Comparison of ENCODE assay signal across 8 cellular contexts in the genomic region with DNA sequence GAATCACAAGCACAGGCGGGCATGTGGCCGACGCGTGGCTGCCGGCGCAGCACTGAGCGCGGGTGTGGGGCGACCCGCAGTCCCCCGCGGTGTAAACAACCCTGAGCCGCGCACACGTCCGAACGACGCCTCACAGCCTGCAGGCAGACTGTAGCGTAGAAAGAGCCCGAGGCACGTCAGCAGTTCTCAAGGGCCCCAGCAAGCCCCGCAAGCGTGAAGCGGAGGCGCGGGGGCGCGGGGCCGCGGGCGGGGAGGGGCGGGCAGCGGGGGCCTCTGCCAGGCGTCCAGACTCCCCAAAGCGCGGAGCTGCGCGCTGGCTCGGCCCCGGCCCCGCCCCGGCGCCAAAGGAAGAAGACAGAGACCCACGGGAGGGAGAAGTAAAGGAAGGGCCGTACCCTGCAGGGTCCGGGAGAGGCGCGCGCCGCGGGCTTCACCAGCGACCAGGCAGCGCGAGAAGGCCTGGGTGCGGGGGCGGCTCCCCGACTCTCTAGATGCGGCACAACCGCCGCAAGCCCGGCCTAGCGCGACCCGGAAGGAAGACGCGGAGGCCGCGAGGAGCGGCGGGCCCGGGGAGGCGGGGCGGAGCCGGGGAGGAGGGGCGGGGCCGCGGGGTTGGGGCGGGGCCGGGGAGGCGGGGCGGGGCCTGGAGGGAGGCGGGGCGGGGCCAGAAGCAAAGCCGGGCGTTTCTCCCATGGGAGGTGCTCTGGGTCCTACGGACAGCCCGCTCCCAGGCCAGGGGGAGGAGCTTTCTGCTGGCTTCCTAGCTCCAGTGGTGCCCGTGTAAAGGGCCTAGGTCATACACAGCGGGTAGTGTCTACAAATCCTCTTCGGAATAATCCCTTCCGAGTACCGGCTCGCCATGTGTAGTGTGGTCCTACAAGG. TPM values are rescaled to one million over a fixed set of nuclear protein-coding genes. Genes with fewer than 3 reads are reported as not detected.
DNase-seq lines count a peak whose midpoint lies in the region; ATAC-seq and TF ChIP-seq lines count a peak whose summit lies in the region.

Gene FBXL4, minus strand, starts transcription at position 536 of the 882 bp plus-strand sequence. CDS start 20,958 bp downstream, outside the sequence.

- H3K27ac Mint-ChIP-seq in activated naive CD8-positive, alpha-beta T cell treated with anti-CD3 and anti-CD28 coated beads, Interleukin-2, amount 10 ng/mL, durations not matched to agents 7 days and 5 days = peak within 1 kb of the TSS; percentile 91

- H3K79me2 ChIP-seq in parathyroid adenoma = peaks cover 6% of the 10 kb centered on the region

- peak; percentile 87 for ATAC-seq in activated naive CD8-positive, alpha-beta T cell treated with anti-CD3 and anti-CD28 coated beads, Interleukin-2, amount 10 ng/mL, durations not matched to agents 7 days and 5 days (ENCODE audit: low read depth)

- no peaks in the 10 kb centered on the region for H3K36me3 ChIP-seq in cardiac muscle cell
- H3K36me3 ChIP-seq in parathyroid adenoma (ENCODE audit: control insufficient read depth, insufficient read depth, low read length) = no peaks in the 10 kb centered on the region
- no peaks in the 10 kb centered on the region for H3K36me3 ChIP-seq in tibial nerve

- H3K27me3 Mint-ChIP-seq in activated naive CD8-positive, alpha-beta T cell treated with anti-CD3 and anti-CD28 coated beads, Interleukin-2, amount 10 ng/mL, durations not matched to agents 7 days and 5 days = peaks cover 24% of the 10 kb centered on the region

- WGBS in tibial nerve, 2 donors = 3 to 7% methylated on average over 12 to 51 of the region's 93 CpGs

- DNase-seq in GM10266 (ENCODE audit: extremely low spot score) (peak; percentile 92), HEK293T (ENCODE audit: extremely low spot score) (peak; percentile 94), MV-4-11 (lab: John Stamatoyannopoulos, UW) (peak; percentile 82), SW 1271 (lab: John Stamatoyannopoulos, UW) (peak; percentile 47 to 80), cardiac muscle cell (ENCODE audit: low read depth in 1 of 2, low spot score in 1 of 2) (peak; percentile 89 to 90), tibial nerve (ENCODE audit: low spot score in 2 of 2) (peak; percentile 52)
- peak; percentile 84 for DNase-seq in activated naive CD8-positive, alpha-beta T cell treated with anti-CD3 and anti-CD28 coated beads, Interleukin-2, amount 10 ng/mL, durations not matched to agents 7 days and 5 days

- peaks cover 21% of the 10 kb centered on the region for H3K4me1 Mint-ChIP-seq in activated naive CD8-positive, alpha-beta T cell treated with anti-CD3 and anti-CD28 coated beads, Interleukin-2, amount 10 ng/mL, durations not matched to agents 7 days and 5 days

- peak in 1 of 2 donors; percentile 91 for TF ChIP-seq EP300 in tibial nerve (IDR thresholded peaks at IDR 0.05)

- H3K27ac ChIP-seq in cardiac muscle cell (peak within 1 kb of the TSS; percentile 82), parathyroid adenoma (peak within 1 kb of the TSS; percentile 60), tibial nerve (peak within 1 kb of the TSS; percentile 86 to 95 (median 94))

- H3K4me3 ChIP-seq in cardiac muscle cell (peak within 1 kb of the TSS; percentile 96), parathyroid adenoma (ENCODE audit: low read depth, low read length) (peak within 1 kb of the TSS; percentile 61), tibial nerve (peak within 1 kb of the TSS; percentile 79 to 91 (median 82))

- H3K4me3 Mint-ChIP-seq in activated naive CD8-positive, alpha-beta T cell treated with anti-CD3 and anti-CD28 coated beads, Interleukin-2, amount 10 ng/mL, durations not matched to agents 7 days and 5 days = peak within 1 kb of the TSS; percentile 91

- peak; percentile 38 to 76 for TF ChIP-seq POLR2A in tibial nerve (IDR thresholded peaks at IDR 0.05)

- no peaks in the 10 kb centered on the region for H3K27me3 ChIP-seq in cardiac muscle cell
- H3K27me3 ChIP-seq in parathyroid adenoma (ENCODE audit: control insufficient read depth, insufficient read depth, low read length) = no peaks in the 10 kb centered on the region
- H3K27me3 ChIP-seq in tibial nerve = no peaks in the 10 kb centered on the region

- no peak within 1 kb of the TSS for H3K9ac ChIP-seq in parathyroid adenoma

- peaks cover under 1% of the 10 kb centered on the region for H3K9me3 Mint-ChIP-seq in activated naive CD8-positive, alpha-beta T cell treated with anti-CD3 and anti-CD28 coated beads, Interleukin-2, amount 10 ng/mL, durations not matched to agents 7 days and 5 days

- H3K36me3 Mint-ChIP-seq in activated naive CD8-positive, alpha-beta T cell treated with anti-CD3 and anti-CD28 coated beads, Interleukin-2, amount 10 ng/mL, durations not matched to agents 7 days and 5 days = peaks cover 7% of the 10 kb centered on the region

- H3K4me2 ChIP-seq in parathyroid adenoma (ENCODE audit: low read length) = peak within 1 kb of the TSS; percentile 64

- POLR2A ChIA-PET in HEK293T (lab: Yijun Ruan, JAX) = interaction anchor here (0.6 to 1.8 kb wide), 8 partner anchors 8 to 687 kb away, joined by 3 to 8 read pairs (median 4); partner anchors contain the start of gene POU3F2
- POLR2A ChIA-PET in activated naive CD8-positive, alpha-beta T cell treated with anti-CD3 and anti-CD28 coated beads, Interleukin-2, amount 10 ng/mL, durations not matched to agents 7 days and 5 days (lab: Charles Lee) = no interaction called here

- no peaks in the 10 kb centered on the region for H3K9me3 ChIP-seq in cardiac muscle cell (ENCODE audit: low read depth)
- no peaks in the 10 kb centered on the region for H3K9me3 ChIP-seq in parathyroid adenoma (ENCODE audit: control insufficient read depth, low read length)
- peaks cover 0 to 6% (median 0%) of the 10 kb centered on the region in 4 donors for H3K9me3 ChIP-seq in tibial nerve

- CTCF ChIA-PET in HEK293T (lab: Yijun Ruan, JAX) = no interaction called here

- peak within 1 kb of the TSS; percentile 83 for H2AFZ ChIP-seq in parathyroid adenoma

- TF ChIP-seq CTCF in GM10266 (IDR thresholded peaks at IDR 0.05; ENCODE audit: control insufficient read depth, insufficient read depth, low read depth, missing control alignments) (no peak), cardiac muscle cell (IDR thresholded peaks at IDR 0.05; ENCODE audit: low read depth, low read length) (no peak), parathyroid adenoma (IDR thresholded peaks at IDR 0.05) (no peak), tibial nerve (IDR thresholded peaks at IDR 0.05) (no peak)

- peaks cover 6% of the 10 kb centered on the region for H3K4me1 ChIP-seq in cardiac muscle cell (ENCODE audit: low read depth)
- peaks cover 11% of the 10 kb centered on the region for H3K4me1 ChIP-seq in parathyroid adenoma
- peaks cover 0 to 35% (median 4%) of the 10 kb centered on the region in 4 donors for H3K4me1 ChIP-seq in tibial nerve

TF ChIP-seq in HEK293T, 16 proteins besides CTCF, POLR2A, EP300 and RAD21:
- no peak for TF ChIP-seq ZNF384 (IDR thresholded peaks at IDR 0.05)
- TF ChIP-seq ELF4 (IDR thresholded peaks at IDR 0.05) = 0 out of 2 replicates have a peak, but pooled peaks have one; percentile 17
- TF ChIP-seq L3MBTL2 (conservative IDR thresholded peaks at IDR 0.05) = peak; percentile 1; the same call in 1 of the 2 replicates

RNA-seq across cellular contexts. Expression of gene FBXL4, which starts in this region (rescaled TPM):
- 10 to 100 TPM; 12.5 to 15.4 TPM for total RNA-seq in activated naive CD8-positive, alpha-beta T cell treated with anti-CD3 and anti-CD28 coated beads, Interleukin-2, amount 10 ng/mL, durations not matched to agents 7 days and 5 days
- 9.2 and 12.7 TPM in 2 replicates for total RNA-seq in cardiac muscle cell
- polyA plus RNA-seq in cardiac muscle cell = 7.2 and 11.4 TPM in 2 replicates
- total RNA-seq in tibial nerve = 10 to 100 TPM; 23.9 to 38.0 (median 28.7) TPM

Comparison
In these comparisons a context has a peak if more than half of its experiments do, and no peak if none do; other contexts are left out.
1. Peak in every context shown above with its lines: DNase-seq, ATAC-seq, H3K4me3 ChIP-seq and H3K27ac ChIP-seq.